Comparison of ENCODE assay signal across 10 cellular contexts in genomic region chr6:109687271-109687721, GRCh38. TPM values are rescaled to one million over a fixed set of nuclear protein-coding genes. Genes with fewer than 3 reads are reported as not detected.
A peak's percentile ranks its signal among the peaks of the same experiment; 100 is the strongest.
DNase-seq lines count a peak whose midpoint lies in the region; ATAC-seq, FAIRE-seq and TF ChIP-seq lines count a peak whose summit lies in the region.
"Had no signal": no experiment of that assay in that cellular context is flagged by ENCODE, and none has a peak within 500 bp of the region (broad histone marks: within the 10 kb centered on the region; RNA-seq: fewer than 3 reads in every experiment).

No MANE protein-coding gene starts in this region.

- in situ Hi-C loops in HepG2 (cut with HindIII; ENCODE audit: extremely low pct_ligation_motif_present, low pct_unique_long_range_greater_than_20kb), result no loop called here

- peaks cover 15% of the 10 kb centered on the region for H3K4me1 ChIP-seq in HepG2 (ENCODE audit: insufficient read depth, low read length)
- peaks cover 0 to 14% (median 2%) of the 10 kb centered on the region in 4 donors for H3K4me1 ChIP-seq in right lobe of liver
- H3K4me1 ChIP-seq in small intestine (ENCODE audit: control insufficient read depth in 2 of 2, insufficient read depth in 1 of 2, low read depth in 1 of 2, low read length in 1 of 2), result no peaks in the 10 kb centered on the region

- no peaks in the 10 kb centered on the region for H3K79me2 ChIP-seq in HepG2 (ENCODE audit: insufficient read depth, low read length)

- intact Hi-C loops in HepG2 (cut with micrococcal nuclease; ENCODE audit: unreplicated experiment) (no loop called here), right lobe of liver (cut with DNase I) (no loop called here)

- H3K9me3 ChIP-seq in HepG2 (ENCODE audit: low read length) (no peaks in the 10 kb centered on the region), right lobe of liver (no peaks in the 10 kb centered on the region), small intestine (ENCODE audit: control insufficient read depth, low read depth) (no peaks in the 10 kb centered on the region)
- H3K9me3 ChIP-seq: Peyer's patch had no signal

- ATAC-seq in HepG2, result no peak
- ATAC-seq in right lobe of liver, result no peak
- ATAC-seq in GM21723 (IDR thresholded peaks at IDR 0.05; ENCODE audit: unreplicated experiment), result no peak

- TF ChIP-seq POLR2A in HepG2 (IDR thresholded peaks at IDR 0.05; ENCODE audit: insufficient read depth in 1 of 2, low read depth in 2 of 2, low read length in 2 of 2) (no peak), right lobe of liver (IDR thresholded peaks at IDR 0.05) (no peak)

- no peak for TF ChIP-seq CTCF in HepG2 (CRISPR knock-in tag; IDR thresholded peaks at IDR 0.05)
- no peak for TF ChIP-seq CTCF in right lobe of liver (IDR thresholded peaks at IDR 0.05)

- H3K27me3 ChIP-seq in HepG2 (ENCODE audit: control insufficient read depth in 1 of 2, insufficient read depth in 2 of 2, low read length in 2 of 2) (no peaks in the 10 kb centered on the region), right lobe of liver (no peaks in the 10 kb centered on the region), H7 (ENCODE audit: control insufficient read depth, insufficient read depth, low read length) (peaks cover 2% of the 10 kb centered on the region), small intestine (ENCODE audit: control insufficient read depth in 2 of 2, insufficient read depth in 2 of 2, low read length in 2 of 2) (no peaks in the 10 kb centered on the region)
- H3K27me3 ChIP-seq: Peyer's patch had no signal

- H3K9ac ChIP-seq in HepG2 (ENCODE audit: insufficient read depth, low read depth, low read length), result no peak overlapping the region

- no TSS peak for BruUV-seq in HepG2 (replicated peaks; lab: Mats Ljungman, UMichigan)

- H3K36me3 ChIP-seq in HepG2 (replicated peaks in 1 of 2; ENCODE audit: control insufficient read depth in 1 of 2, insufficient read depth in 2 of 2, low read length in 2 of 2) (no peaks in the 10 kb centered on the region), right lobe of liver (no peaks in the 10 kb centered on the region), H7 (replicated peaks; ENCODE audit: control insufficient read depth, insufficient read depth, low read length) (no peaks in the 10 kb centered on the region), small intestine (ENCODE audit: control insufficient read depth in 2 of 2, insufficient read depth in 2 of 2, low read length in 2 of 2) (no peaks in the 10 kb centered on the region)
- H3K36me3 ChIP-seq: Peyer's patch had no signal

- H3K27ac ChIP-seq in HepG2 (ENCODE audit: extremely low read length, insufficient read depth, low read length) (no peak overlapping the region), right lobe of liver (no peak overlapping the region), epithelial cell of prostate (peak overlapping the region; percentile 79), small intestine (ENCODE audit: low read depth in 1 of 2, low read length in 1 of 2) (no peak overlapping the region)
- H3K27ac ChIP-seq: Peyer's patch had no signal

- FAIRE-seq in HepG2 (lab: Jason Lieb, UNC) (no peak), small intestine (lab: Jason Lieb, UNC) (no peak)

- 32% methylated on average over 2 of the region's 2 CpGs for WGBS in HepG2 (ENCODE audit: low lambda C conversion rate)
- 17% methylated on average over 2 of the region's 2 CpGs for WGBS in right lobe of liver (ENCODE audit: insufficient coverage, low coverage, low lambda C conversion rate, missing lambda C conversion rate)
- 36 to 65% (median 49%) methylated on average over 2 of the region's 2 CpGs for WGBS in small intestine, 3 donors

- no peak for TF ChIP-seq RAD21 in HepG2 (CRISPR knock-in tag; IDR thresholded peaks at IDR 0.05)

- CTCF ChIA-PET in HepG2 (lab: Yijun Ruan, JAX; ENCODE audit: low intra/inter-chr PET ratio, low total read pairs), result no interaction called here

- POLR2A ChIA-PET in HepG2 (lab: Yijun Ruan, JAX), result no interaction called here

- TF ChIP-seq EP300 in HepG2 (IDR thresholded peaks at IDR 0.05; ENCODE audit: low read depth in 2 of 2, low read length in 2 of 2), result no peak
- TF ChIP-seq EP300 in HepG2 (CRISPR knock-in tag; IDR thresholded peaks at IDR 0.05; ENCODE audit: borderline replicate concordance), result no peak

- H3K4me3 ChIP-seq in HepG2 (replicated peaks in 1 of 3; ENCODE audit: insufficient read depth in 1 of 3, low read depth in 2 of 3, low read length in 3 of 3) (no peak overlapping the region), right lobe of liver (no peak overlapping the region), H7 (ENCODE audit: insufficient read depth, low read depth, low read length) (no peak overlapping the region), small intestine (ENCODE audit: low read depth in 1 of 2, low read length in 2 of 2) (no peak overlapping the region)
- H3K4me3 ChIP-seq: Peyer's patch had no signal

- DNase-seq in HepG2 (ENCODE audit: low spot score) (no peak), right lobe of liver (no peak), NCI-H446 treated with DMSO at 0.1 percent for 48 hours (lab: John Stamatoyannopoulos, UW) (peak; percentile 80), epithelial cell of prostate (ENCODE audit: low read depth, low spot score) (peak; percentile 88), stromal cell of bone marrow (ENCODE audit: low read depth) (peak; percentile 96), H7 (no peak), small intestine (no peak)
- DNase-seq: DND-41, Peyer's patch had no signal

- no peak overlapping the region for H2AFZ ChIP-seq in HepG2 (ENCODE audit: low read length)

- no peaks in the 10 kb centered on the region for H4K20me1 ChIP-seq in HepG2 (ENCODE audit: insufficient read depth, low read length)

- no peak overlapping the region for H3K4me2 ChIP-seq in HepG2 (ENCODE audit: low read depth, low read length)

TF ChIP-seq in HepG2, 621 proteins besides CTCF, POLR2A, EP300 and RAD21:
- TF ChIP-seq ZNF124 (CRISPR knock-in tag; IDR thresholded peaks at IDR 0.05) (no peak), FOSL2 (CRISPR knock-in tag; IDR thresholded peaks at IDR 0.05) (peak; percentile 36; the same call in 1 of the 2 replicates)

RNA-seq across cellular contexts. Expression of gene AK9, which starts 3.7 kb away (rescaled TPM):
- total RNA-seq in HepG2 (2016; rRNA removed; fragmentation: Illumina TruSeq; extraction: Trizol) (4.8 and 7.1 TPM in 2 replicates), right lobe of liver (1 to 10 TPM; 1.5 to 3.9 (median 2.5) TPM)
- 4.1 and 6.6 TPM in 2 replicates for total RNA-seq in HepG2 (2016; cell fraction: cytosol; rRNA removed; fragmentation: Illumina TruSeq; extraction: Trizol; ENCODE audit: low read depth)
- total RNA-seq in HepG2 (2016; cell fraction: insoluble cytoplasmic fraction; rRNA removed; fragmentation: Illumina TruSeq; extraction: Trizol), result 4.4 and 7.2 TPM in 2 replicates
- 2.8 TPM in 2 replicates for total RNA-seq in HepG2 (2016; cell fraction: membrane; rRNA removed; fragmentation: Illumina TruSeq; extraction: Trizol)
- total RNA-seq in HepG2 (2016; cell fraction: nucleus; rRNA removed; fragmentation: Illumina TruSeq; extraction: Trizol), result 4.7 and 6.1 TPM in 2 replicates
- polyA plus RNA-seq in HepG2 (2011; rRNA removed) (2.6 and 3.2 TPM in 2 replicates), small intestine (1 to 10 TPM; 2.9 to 4.4 (median 4.3) TPM)
- polyA plus RNA-seq in HepG2 (2011; cell fraction: cytosol; rRNA removed), result 0.87 and 1.7 TPM in 2 replicates
- 2.5 and 4.4 TPM in 2 replicates for polyA plus RNA-seq in HepG2 (2011; cell fraction: nucleus; rRNA removed)
- polyA plus RNA-seq in HepG2 (2012), result 4.4 and 5.0 TPM in 2 replicates
- polyA plus RNA-seq in HepG2 (2016; cell fraction: cytosol; fragmentation: Illumina TruSeq; extraction: Trizol; ENCODE audit: low read depth), result 0.45 and 0.55 TPM in 2 replicates
- 5.4 and 6.7 TPM in 2 replicates for polyA plus RNA-seq in HepG2 (2016; cell fraction: insoluble cytoplasmic fraction; fragmentation: Illumina TruSeq; extraction: Trizol; ENCODE audit: low read depth)
- polyA plus RNA-seq in HepG2 (2016; cell fraction: membrane; fragmentation: Illumina TruSeq; extraction: Trizol; ENCODE audit: low read depth), result 0.84 and 0.95 TPM in 2 replicates
- polyA plus RNA-seq in HepG2 (2016; cell fraction: nucleus; fragmentation: Illumina TruSeq; extraction: Trizol; ENCODE audit: insufficient read depth, low read depth), result 4.1 and 4.9 TPM in 2 replicates
- polyA minus RNA-seq in HepG2 (2011; rRNA and poly(A)+ RNA removed; ENCODE audit: low replicate concordance), result 1.1 and 1.6 TPM in 2 replicates
- polyA minus RNA-seq in HepG2 (2011; cell fraction: cytosol; rRNA and poly(A)+ RNA removed), result 2.4 and 2.8 TPM in 2 replicates
- 9.7 and 13.8 TPM in 2 replicates for polyA minus RNA-seq in HepG2 (2011; cell fraction: nucleus; rRNA and poly(A)+ RNA removed)
- 1.2 and 1.5 TPM in 2 replicates for total RNA-seq in H7 (2014; rRNA removed; shearing (Covaris generic))

RNA-seq across cellular contexts. Expression of gene FIG4, which starts 3.8 kb away (rescaled TPM):
- 7.9 and 10.3 TPM in 2 replicates for total RNA-seq in HepG2 (2016; rRNA removed; fragmentation: Illumina TruSeq; extraction: Trizol)
- 5.7 and 6.0 TPM in 2 replicates for total RNA-seq in HepG2 (2016; cell fraction: cytosol; rRNA removed; fragmentation: Illumina TruSeq; extraction: Trizol; ENCODE audit: low read depth)
- 7.5 and 9.0 TPM in 2 replicates for total RNA-seq in HepG2 (2016; cell fraction: insoluble cytoplasmic fraction; rRNA removed; fragmentation: Illumina TruSeq; extraction: Trizol)
- 4.8 and 5.0 TPM in 2 replicates for total RNA-seq in HepG2 (2016; cell fraction: membrane; rRNA removed; fragmentation: Illumina TruSeq; extraction: Trizol)
- 9.6 and 10.6 TPM in 2 replicates for total RNA-seq in HepG2 (2016; cell fraction: nucleus; rRNA removed; fragmentation: Illumina TruSeq; extraction: Trizol)
- 5.5 and 5.9 TPM in 2 replicates for polyA plus RNA-seq in HepG2 (2011; rRNA removed)
- polyA plus RNA-seq in HepG2 (2011; cell fraction: cytosol; rRNA removed), result 2.7 and 4.3 TPM in 2 replicates
- 4.6 and 5.9 TPM in 2 replicates for polyA plus RNA-seq in HepG2 (2011; cell fraction: nucleus; rRNA removed)
- 5.1 and 6.3 TPM in 2 replicates for polyA plus RNA-seq in HepG2 (2012)
- 0.63 and 0.68 TPM in 2 replicates for polyA plus RNA-seq in HepG2 (2016; cell fraction: cytosol; fragmentation: Illumina TruSeq; extraction: Trizol; ENCODE audit: low read depth)
- 7.6 and 9.3 TPM in 2 replicates for polyA plus RNA-seq in HepG2 (2016; cell fraction: insoluble cytoplasmic fraction; fragmentation: Illumina TruSeq; extraction: Trizol; ENCODE audit: low read depth)
- polyA plus RNA-seq in HepG2 (2016; cell fraction: membrane; fragmentation: Illumina TruSeq; extraction: Trizol; ENCODE audit: low read depth), result 1.5 and 2.3 TPM in 2 replicates
- polyA plus RNA-seq in HepG2 (2016; cell fraction: nucleus; fragmentation: Illumina TruSeq; extraction: Trizol; ENCODE audit: insufficient read depth, low read depth), result 5.9 and 6.2 TPM in 2 replicates
- 3.0 and 5.7 TPM in 2 replicates for polyA minus RNA-seq in HepG2 (2011; rRNA and poly(A)+ RNA removed; ENCODE audit: low replicate concordance)
- polyA minus RNA-seq in HepG2 (2011; cell fraction: cytosol; rRNA and poly(A)+ RNA removed), result 5.8 and 7.2 TPM in 2 replicates
- 18.3 and 20.1 TPM in 2 replicates for polyA minus RNA-seq in HepG2 (2011; cell fraction: nucleus; rRNA and poly(A)+ RNA removed)
- 1 to 10 TPM; 4.0 to 7.7 (median 6.4) TPM for total RNA-seq in right lobe of liver
- 19.0 and 23.6 TPM in 2 replicates for total RNA-seq in H7 (2014; rRNA removed; shearing (Covaris generic))
- 1 to 10 TPM; 3.8 to 7.4 (median 5.1) TPM for polyA plus RNA-seq in small intestine

Comparison
In these comparisons a context has a peak if more than half of its experiments do, and no peak if none do; other contexts are left out.
1. DNase-seq: peak in NCI-H446 treated with DMSO at 0.1 percent for 48 hours (single experiment), epithelial cell of prostate (single experiment) and stromal cell of bone marrow (single experiment); none in HepG2 (single experiment), right lobe of liver (0 of 3), H7 (single experiment) and small intestine (single experiment).